1 cellular context compared by ENCODE assay signal in the genomic region with DNA sequence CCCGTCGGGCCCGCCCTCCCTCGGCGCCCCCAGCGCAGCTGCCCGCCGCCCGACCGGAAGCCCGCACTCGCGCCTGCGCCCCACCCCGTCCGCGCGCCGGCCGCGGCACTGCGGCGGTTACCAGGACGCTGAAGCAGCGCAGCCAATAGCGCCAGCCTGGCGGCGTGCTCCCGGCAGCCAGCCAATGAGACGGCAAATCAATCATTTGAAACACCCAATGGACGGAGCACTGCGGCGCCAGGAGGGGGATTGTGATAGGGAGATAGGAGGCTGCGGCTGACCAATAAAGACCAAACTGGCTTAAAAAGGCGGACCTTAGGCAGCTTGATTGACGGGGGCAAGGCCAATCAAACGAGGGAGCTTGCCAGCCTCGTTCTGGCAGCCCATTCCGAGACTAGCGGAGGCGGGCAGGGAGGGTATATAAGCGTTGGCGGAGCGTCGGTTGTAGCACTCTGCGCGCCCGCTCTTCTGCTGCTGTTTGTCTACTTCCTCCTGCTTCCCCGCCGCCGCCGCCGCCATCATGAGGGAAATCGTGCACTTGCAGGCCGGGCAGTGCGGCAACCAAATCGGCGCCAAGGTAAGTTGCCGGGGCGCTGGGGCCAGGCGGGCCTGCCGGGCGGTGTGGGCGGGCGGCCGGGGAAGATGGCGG.
TF ChIP-seq lines count a peak whose summit lies in the region.

A gene (plus strand): TSS at position 447 of the 649 bp plus-strand sequence. CDS start 74 bp downstream, at position 521.

TF ChIP-seq in K562, 482 proteins besides CTCF, POLR2A, EP300 and RAD21 (continued from another document and continues in another):
- TF ChIP-seq JUN (IDR thresholded peaks at IDR 0.05; ENCODE audit: borderline replicate concordance, low read depth, low read length) (no peak; the same call in 1 of the 2 replicates), JUN (CRISPR knock-in tag; IDR thresholded peaks at IDR 0.05; ENCODE audit: borderline replicate concordance) (no peak; the same call in 1 of the 2 replicates), SREBF2 (CRISPR knock-in tag; IDR thresholded peaks at IDR 0.05) (no peak), PURB (CRISPR knock-in tag; IDR thresholded peaks at IDR 0.05; ENCODE audit: low read depth) (no peak), ZNF57 (CRISPR knock-in tag; IDR thresholded peaks at IDR 0.05) (no peak), ZKSCAN8 (CRISPR knock-in tag; IDR thresholded peaks at IDR 0.05) (no peak), XRCC5 (IDR thresholded peaks at IDR 0.05; ENCODE audit: low read depth, low read length) (no peak), EP400 (IDR thresholded peaks at IDR 0.05) (no peak), BCL6 (CRISPR knock-in tag; IDR thresholded peaks at IDR 0.05) (no peak), TCFL5 (CRISPR knock-in tag; conservative IDR thresholded peaks at IDR 0.05) (no peak), ZSCAN32 (CRISPR knock-in tag; IDR thresholded peaks at IDR 0.05) (no peak), NFIX (CRISPR knock-in tag; IDR thresholded peaks at IDR 0.05; ENCODE audit: low read depth) (no peak), ZNF77 (CRISPR knock-in tag; IDR thresholded peaks at IDR 0.05) (no peak), STAG1 (CRISPR knock-in tag; IDR thresholded peaks at IDR 0.05; ENCODE audit: borderline replicate concordance) (0 out of 2 replicates have a peak, but pooled peaks have one; percentile 19), PHTF2 (CRISPR knock-in tag; IDR thresholded peaks at IDR 0.05) (no peak), SMAD2 (IDR thresholded peaks at IDR 0.05; ENCODE audit: low read depth, low read length) (no peak), NFYB (IDR thresholded peaks at IDR 0.05; ENCODE audit: extremely low read depth, insufficient read length) (peak; percentile 97), ZNF282 (CRISPR knock-in tag; IDR thresholded peaks at IDR 0.05) (no peak), ZNF699 (CRISPR knock-in tag; IDR thresholded peaks at IDR 0.05; ENCODE audit: insufficient replicate concordance) (no peak), ZNF436 (CRISPR knock-in tag; IDR thresholded peaks at IDR 0.05) (no peak), RFX7 (CRISPR knock-in tag; IDR thresholded peaks at IDR 0.05) (no peak), SMAD4 (CRISPR knock-in tag; conservative IDR thresholded peaks at IDR 0.05) (peak; percentile 56), ILK (tag; IDR thresholded peaks at IDR 0.05; ENCODE audit: borderline replicate concordance, low read depth) (no peak), ETV1 (tag; conservative IDR thresholded peaks at IDR 0.05; ENCODE audit: low read depth) (peak; percentile 60), RFX5 (IDR thresholded peaks at IDR 0.05; ENCODE audit: low read depth, low read length) (no peak; the same call in 1 of the 2 replicates)
- TF ChIP-seq, protein P1, sequence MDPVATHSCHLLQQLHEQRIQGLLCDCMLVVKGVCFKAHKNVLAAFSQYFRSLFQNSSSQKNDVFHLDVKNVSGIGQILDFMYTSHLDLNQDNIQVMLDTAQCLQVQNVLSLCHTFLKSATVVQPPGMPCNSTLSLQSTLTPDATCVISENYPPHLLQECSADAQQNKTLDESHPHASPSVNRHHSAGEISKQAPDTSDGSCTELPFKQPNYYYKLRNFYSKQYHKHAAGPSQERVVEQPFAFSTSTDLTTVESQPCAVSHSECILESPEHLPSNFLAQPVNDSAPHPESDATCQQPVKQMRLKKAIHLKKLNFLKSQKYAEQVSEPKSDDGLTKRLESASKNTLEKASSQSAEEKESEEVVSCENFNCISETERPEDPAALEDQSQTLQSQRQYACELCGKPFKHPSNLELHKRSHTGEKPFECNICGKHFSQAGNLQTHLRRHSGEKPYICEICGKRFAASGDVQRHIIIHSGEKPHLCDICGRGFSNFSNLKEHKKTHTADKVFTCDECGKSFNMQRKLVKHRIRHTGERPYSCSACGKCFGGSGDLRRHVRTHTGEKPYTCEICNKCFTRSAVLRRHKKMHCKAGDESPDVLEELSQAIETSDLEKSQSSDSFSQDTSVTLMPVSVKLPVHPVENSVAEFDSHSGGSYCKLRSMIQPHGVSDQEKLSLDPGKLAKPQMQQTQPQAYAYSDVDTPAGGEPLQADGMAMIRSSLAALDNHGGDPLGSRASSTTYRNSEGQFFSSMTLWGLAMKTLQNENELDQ (CRISPR knock-in tag; IDR thresholded peaks at IDR 0.05; ENCODE audit: borderline replicate concordance) = no peak
- TF ChIP-seq, protein P2, sequence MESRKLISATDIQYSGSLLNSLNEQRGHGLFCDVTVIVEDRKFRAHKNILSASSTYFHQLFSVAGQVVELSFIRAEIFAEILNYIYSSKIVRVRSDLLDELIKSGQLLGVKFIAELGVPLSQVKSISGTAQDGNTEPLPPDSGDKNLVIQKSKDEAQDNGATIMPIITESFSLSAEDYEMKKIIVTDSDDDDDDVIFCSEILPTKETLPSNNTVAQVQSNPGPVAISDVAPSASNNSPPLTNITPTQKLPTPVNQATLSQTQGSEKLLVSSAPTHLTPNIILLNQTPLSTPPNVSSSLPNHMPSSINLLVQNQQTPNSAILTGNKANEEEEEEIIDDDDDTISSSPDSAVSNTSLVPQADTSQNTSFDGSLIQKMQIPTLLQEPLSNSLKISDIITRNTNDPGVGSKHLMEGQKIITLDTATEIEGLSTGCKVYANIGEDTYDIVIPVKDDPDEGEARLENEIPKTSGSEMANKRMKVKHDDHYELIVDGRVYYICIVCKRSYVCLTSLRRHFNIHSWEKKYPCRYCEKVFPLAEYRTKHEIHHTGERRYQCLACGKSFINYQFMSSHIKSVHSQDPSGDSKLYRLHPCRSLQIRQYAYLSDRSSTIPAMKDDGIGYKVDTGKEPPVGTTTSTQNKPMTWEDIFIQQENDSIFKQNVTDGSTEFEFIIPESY (CRISPR knock-in tag; IDR thresholded peaks at IDR 0.05) = peak; percentile 53
- TF ChIP-seq, protein P3, sequence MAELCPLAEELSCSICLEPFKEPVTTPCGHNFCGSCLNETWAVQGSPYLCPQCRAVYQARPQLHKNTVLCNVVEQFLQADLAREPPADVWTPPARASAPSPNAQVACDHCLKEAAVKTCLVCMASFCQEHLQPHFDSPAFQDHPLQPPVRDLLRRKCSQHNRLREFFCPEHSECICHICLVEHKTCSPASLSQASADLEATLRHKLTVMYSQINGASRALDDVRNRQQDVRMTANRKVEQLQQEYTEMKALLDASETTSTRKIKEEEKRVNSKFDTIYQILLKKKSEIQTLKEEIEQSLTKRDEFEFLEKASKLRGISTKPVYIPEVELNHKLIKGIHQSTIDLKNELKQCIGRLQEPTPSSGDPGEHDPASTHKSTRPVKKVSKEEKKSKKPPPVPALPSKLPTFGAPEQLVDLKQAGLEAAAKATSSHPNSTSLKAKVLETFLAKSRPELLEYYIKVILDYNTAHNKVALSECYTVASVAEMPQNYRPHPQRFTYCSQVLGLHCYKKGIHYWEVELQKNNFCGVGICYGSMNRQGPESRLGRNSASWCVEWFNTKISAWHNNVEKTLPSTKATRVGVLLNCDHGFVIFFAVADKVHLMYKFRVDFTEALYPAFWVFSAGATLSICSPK (IDR thresholded peaks at IDR 0.05; ENCODE audit: borderline replicate concordance) = no peak
- TF ChIP-seq, protein P4, sequence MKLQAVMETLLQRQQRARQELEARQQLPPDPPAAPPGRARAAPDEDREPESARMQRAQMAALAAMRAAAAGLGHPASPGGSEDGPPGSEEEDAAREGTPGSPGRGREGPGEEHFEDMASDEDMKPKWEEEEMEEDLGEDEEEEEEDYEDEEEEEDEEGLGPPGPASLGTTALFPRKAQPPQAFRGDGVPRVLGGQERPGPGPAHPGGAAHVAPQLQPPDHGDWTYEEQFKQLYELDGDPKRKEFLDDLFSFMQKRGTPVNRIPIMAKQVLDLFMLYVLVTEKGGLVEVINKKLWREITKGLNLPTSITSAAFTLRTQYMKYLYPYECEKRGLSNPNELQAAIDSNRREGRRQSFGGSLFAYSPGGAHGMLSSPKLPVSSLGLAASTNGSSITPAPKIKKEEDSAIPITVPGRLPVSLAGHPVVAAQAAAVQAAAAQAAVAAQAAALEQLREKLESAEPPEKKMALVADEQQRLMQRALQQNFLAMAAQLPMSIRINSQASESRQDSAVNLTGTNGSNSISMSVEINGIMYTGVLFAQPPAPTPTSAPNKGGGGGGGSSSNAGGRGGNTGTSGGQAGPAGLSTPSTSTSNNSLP (IDR thresholded peaks at IDR 0.05; ENCODE audit: borderline replicate concordance, low read depth, low read length) = peak; percentile 88; the same call in 1 of the 2 replicates
- TF ChIP-seq, protein P5, sequence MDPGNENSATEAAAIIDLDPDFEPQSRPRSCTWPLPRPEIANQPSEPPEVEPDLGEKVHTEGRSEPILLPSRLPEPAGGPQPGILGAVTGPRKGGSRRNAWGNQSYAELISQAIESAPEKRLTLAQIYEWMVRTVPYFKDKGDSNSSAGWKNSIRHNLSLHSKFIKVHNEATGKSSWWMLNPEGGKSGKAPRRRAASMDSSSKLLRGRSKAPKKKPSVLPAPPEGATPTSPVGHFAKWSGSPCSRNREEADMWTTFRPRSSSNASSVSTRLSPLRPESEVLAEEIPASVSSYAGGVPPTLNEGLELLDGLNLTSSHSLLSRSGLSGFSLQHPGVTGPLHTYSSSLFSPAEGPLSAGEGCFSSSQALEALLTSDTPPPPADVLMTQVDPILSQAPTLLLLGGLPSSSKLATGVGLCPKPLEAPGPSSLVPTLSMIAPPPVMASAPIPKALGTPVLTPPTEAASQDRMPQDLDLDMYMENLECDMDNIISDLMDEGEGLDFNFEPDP (CRISPR knock-in tag; IDR thresholded peaks at IDR 0.05) = peak; percentile 64; the same call in 1 of the 2 replicates
- TF ChIP-seq, protein P6, sequence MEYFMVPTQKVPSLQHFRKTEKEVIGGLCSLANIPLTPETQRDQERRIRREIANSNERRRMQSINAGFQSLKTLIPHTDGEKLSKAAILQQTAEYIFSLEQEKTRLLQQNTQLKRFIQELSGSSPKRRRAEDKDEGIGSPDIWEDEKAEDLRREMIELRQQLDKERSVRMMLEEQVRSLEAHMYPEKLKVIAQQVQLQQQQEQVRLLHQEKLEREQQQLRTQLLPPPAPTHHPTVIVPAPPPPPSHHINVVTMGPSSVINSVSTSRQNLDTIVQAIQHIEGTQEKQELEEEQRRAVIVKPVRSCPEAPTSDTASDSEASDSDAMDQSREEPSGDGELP (CRISPR knock-in tag; IDR thresholded peaks at IDR 0.05; ENCODE audit: borderline replicate concordance) = peak; percentile 38
- TF ChIP-seq, protein P7, sequence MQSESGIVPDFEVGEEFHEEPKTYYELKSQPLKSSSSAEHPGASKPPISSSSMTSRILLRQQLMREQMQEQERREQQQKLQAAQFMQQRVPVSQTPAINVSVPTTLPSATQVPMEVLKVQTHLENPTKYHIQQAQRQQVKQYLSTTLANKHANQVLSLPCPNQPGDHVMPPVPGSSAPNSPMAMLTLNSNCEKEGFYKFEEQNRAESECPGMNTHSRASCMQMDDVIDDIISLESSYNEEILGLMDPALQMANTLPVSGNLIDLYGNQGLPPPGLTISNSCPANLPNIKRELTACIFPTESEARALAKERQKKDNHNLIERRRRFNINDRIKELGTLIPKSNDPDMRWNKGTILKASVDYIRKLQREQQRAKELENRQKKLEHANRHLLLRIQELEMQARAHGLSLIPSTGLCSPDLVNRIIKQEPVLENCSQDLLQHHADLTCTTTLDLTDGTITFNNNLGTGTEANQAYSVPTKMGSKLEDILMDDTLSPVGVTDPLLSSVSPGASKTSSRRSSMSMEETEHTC (IDR thresholded peaks at IDR 0.05) = 0 out of 2 replicates have a peak, but pooled peaks have one; percentile 12
- TF ChIP-seq, protein P8, sequence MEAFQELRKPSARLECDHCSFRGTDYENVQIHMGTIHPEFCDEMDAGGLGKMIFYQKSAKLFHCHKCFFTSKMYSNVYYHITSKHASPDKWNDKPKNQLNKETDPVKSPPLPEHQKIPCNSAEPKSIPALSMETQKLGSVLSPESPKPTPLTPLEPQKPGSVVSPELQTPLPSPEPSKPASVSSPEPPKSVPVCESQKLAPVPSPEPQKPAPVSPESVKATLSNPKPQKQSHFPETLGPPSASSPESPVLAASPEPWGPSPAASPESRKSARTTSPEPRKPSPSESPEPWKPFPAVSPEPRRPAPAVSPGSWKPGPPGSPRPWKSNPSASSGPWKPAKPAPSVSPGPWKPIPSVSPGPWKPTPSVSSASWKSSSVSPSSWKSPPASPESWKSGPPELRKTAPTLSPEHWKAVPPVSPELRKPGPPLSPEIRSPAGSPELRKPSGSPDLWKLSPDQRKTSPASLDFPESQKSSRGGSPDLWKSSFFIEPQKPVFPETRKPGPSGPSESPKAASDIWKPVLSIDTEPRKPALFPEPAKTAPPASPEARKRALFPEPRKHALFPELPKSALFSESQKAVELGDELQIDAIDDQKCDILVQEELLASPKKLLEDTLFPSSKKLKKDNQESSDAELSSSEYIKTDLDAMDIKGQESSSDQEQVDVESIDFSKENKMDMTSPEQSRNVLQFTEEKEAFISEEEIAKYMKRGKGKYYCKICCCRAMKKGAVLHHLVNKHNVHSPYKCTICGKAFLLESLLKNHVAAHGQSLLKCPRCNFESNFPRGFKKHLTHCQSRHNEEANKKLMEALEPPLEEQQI (IDR thresholded peaks at IDR 0.05) = no peak
- TF ChIP-seq, protein P9, sequence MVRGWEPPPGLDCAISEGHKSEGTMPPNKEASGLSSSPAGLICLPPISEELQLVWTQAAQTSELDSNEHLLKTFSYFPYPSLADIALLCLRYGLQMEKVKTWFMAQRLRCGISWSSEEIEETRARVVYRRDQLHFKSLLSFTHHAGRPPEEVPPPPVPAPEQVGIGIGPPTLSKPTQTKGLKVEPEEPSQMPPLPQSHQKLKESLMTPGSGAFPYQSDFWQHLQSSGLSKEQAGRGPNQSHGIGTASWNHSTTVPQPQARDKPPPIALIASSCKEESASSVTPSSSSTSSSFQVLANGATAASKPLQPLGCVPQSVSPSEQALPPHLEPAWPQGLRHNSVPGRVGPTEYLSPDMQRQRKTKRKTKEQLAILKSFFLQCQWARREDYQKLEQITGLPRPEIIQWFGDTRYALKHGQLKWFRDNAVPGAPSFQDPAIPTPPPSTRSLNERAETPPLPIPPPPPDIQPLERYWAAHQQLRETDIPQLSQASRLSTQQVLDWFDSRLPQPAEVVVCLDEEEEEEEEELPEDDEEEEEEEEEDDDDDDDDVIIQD (CRISPR knock-in tag; IDR thresholded peaks at IDR 0.05) = no peak
- TF ChIP-seq, protein P10, sequence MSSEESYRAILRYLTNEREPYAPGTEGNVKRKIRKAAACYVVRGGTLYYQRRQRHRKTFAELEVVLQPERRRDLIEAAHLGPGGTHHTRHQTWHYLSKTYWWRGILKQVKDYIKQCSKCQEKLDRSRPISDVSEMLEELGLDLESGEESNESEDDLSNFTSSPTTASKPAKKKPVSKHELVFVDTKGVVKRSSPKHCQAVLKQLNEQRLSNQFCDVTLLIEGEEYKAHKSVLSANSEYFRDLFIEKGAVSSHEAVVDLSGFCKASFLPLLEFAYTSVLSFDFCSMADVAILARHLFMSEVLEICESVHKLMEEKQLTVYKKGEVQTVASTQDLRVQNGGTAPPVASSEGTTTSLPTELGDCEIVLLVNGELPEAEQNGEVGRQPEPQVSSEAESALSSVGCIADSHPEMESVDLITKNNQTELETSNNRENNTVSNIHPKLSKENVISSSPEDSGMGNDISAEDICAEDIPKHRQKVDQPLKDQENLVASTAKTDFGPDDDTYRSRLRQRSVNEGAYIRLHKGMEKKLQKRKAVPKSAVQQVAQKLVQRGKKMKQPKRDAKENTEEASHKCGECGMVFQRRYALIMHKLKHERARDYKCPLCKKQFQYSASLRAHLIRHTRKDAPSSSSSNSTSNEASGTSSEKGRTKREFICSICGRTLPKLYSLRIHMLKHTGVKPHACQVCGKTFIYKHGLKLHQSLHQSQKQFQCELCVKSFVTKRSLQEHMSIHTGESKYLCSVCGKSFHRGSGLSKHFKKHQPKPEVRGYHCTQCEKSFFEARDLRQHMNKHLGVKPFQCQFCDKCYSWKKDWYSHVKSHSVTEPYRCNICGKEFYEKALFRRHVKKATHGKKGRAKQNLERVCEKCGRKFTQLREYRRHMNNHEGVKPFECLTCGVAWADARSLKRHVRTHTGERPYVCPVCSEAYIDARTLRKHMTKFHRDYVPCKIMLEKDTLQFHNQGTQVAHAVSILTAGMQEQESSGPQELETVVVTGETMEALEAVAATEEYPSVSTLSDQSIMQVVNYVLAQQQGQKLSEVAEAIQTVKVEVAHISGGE (CRISPR knock-in tag; IDR thresholded peaks at IDR 0.05) = peak in 1 of 3 experiments; percentile 80; a peak in 2 of 6 replicates
